Comparison of ENCODE assay signal across 1 cellular context in genomic region chr6:26554669-26555504, GRCh38.
A peak's percentile ranks its signal among the peaks of the same experiment; 100 is the strongest.
TF ChIP-seq lines count a peak whose summit lies in the region.

No MANE protein-coding gene starts in this region.

TF ChIP-seq in HEK293, 187 proteins besides CTCF, POLR2A, EP300 and RAD21 (continued from another document):
- TF ChIP-seq, protein P1, sequence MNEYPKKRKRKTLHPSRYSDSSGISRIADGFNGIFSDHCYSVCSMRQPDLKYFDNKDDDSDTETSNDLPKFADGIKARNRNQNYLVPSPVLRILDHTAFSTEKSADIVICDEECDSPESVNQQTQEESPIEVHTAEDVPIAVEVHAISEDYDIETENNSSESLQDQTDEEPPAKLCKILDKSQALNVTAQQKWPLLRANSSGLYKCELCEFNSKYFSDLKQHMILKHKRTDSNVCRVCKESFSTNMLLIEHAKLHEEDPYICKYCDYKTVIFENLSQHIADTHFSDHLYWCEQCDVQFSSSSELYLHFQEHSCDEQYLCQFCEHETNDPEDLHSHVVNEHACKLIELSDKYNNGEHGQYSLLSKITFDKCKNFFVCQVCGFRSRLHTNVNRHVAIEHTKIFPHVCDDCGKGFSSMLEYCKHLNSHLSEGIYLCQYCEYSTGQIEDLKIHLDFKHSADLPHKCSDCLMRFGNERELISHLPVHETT (tag by site-specific recombination; IDR thresholded peaks at IDR 0.05), result 0 out of 2 replicates have a peak, but pooled peaks have one; percentile 40
- TF ChIP-seq ZNF416 (tag by site-specific recombination; IDR thresholded peaks at IDR 0.05), result no peak
- 0 out of 2 replicates have a peak, but pooled peaks have one; percentile 11 for TF ChIP-seq ZNF830 (tag by site-specific recombination; IDR thresholded peaks at IDR 0.05; ENCODE audit: low read depth)
- peak; percentile 50; the same call in 1 of the 2 replicates for TF ChIP-seq SP7 (tag by site-specific recombination; IDR thresholded peaks at IDR 0.05)
- TF ChIP-seq, protein P2, sequence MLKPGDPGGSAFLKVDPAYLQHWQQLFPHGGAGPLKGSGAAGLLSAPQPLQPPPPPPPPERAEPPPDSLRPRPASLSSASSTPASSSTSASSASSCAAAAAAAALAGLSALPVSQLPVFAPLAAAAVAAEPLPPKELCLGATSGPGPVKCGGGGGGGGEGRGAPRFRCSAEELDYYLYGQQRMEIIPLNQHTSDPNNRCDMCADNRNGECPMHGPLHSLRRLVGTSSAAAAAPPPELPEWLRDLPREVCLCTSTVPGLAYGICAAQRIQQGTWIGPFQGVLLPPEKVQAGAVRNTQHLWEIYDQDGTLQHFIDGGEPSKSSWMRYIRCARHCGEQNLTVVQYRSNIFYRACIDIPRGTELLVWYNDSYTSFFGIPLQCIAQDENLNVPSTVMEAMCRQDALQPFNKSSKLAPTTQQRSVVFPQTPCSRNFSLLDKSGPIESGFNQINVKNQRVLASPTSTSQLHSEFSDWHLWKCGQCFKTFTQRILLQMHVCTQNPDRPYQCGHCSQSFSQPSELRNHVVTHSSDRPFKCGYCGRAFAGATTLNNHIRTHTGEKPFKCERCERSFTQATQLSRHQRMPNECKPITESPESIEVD (tag by site-specific recombination; IDR thresholded peaks at IDR 0.05), result peak; percentile 58; the same call in 1 of the 2 replicates
- 0 out of 2 replicates have a peak, but pooled peaks have one; percentile 48 for TF ChIP-seq ZNF391 (tag by site-specific recombination; IDR thresholded peaks at IDR 0.05; ENCODE audit: borderline replicate concordance, low read depth)
- TF ChIP-seq, protein P3, sequence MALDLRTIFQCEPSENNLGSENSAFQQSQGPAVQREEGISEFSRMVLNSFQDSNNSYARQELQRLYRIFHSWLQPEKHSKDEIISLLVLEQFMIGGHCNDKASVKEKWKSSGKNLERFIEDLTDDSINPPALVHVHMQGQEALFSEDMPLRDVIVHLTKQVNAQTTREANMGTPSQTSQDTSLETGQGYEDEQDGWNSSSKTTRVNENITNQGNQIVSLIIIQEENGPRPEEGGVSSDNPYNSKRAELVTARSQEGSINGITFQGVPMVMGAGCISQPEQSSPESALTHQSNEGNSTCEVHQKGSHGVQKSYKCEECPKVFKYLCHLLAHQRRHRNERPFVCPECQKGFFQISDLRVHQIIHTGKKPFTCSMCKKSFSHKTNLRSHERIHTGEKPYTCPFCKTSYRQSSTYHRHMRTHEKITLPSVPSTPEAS (tag by site-specific recombination; IDR thresholded peaks at IDR 0.05), result 0 out of 2 replicates have a peak, but pooled peaks have one; percentile 8
- TF ChIP-seq, protein P4, sequence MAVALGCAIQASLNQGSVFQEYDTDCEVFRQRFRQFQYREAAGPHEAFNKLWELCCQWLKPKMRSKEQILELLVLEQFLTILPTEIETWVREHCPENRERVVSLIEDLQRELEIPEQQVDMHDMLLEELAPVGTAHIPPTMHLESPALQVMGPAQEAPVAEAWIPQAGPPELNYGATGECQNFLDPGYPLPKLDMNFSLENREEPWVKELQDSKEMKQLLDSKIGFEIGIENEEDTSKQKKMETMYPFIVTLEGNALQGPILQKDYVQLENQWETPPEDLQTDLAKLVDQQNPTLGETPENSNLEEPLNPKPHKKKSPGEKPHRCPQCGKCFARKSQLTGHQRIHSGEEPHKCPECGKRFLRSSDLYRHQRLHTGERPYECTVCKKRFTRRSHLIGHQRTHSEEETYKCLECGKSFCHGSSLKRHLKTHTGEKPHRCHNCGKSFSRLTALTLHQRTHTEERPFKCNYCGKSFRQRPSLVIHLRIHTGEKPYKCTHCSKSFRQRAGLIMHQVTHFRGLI (tag by site-specific recombination; IDR thresholded peaks at IDR 0.05), result peak; percentile 82; the same call in 1 of the 2 replicates
- TF ChIP-seq ZSCAN30 (tag by site-specific recombination; IDR thresholded peaks at IDR 0.05), result peak; percentile 74
- 0 out of 2 replicates have a peak, but pooled peaks have one; percentile 2 for TF ChIP-seq ZNF654 (tag by site-specific recombination; IDR thresholded peaks at IDR 0.05; ENCODE audit: low read depth)
- TF ChIP-seq ZBTB8A (tag by site-specific recombination; IDR thresholded peaks at IDR 0.05), result peak; percentile 34
- TF ChIP-seq ZNF248 (tag by site-specific recombination; IDR thresholded peaks at IDR 0.05), result no peak
- TF ChIP-seq, protein P5, sequence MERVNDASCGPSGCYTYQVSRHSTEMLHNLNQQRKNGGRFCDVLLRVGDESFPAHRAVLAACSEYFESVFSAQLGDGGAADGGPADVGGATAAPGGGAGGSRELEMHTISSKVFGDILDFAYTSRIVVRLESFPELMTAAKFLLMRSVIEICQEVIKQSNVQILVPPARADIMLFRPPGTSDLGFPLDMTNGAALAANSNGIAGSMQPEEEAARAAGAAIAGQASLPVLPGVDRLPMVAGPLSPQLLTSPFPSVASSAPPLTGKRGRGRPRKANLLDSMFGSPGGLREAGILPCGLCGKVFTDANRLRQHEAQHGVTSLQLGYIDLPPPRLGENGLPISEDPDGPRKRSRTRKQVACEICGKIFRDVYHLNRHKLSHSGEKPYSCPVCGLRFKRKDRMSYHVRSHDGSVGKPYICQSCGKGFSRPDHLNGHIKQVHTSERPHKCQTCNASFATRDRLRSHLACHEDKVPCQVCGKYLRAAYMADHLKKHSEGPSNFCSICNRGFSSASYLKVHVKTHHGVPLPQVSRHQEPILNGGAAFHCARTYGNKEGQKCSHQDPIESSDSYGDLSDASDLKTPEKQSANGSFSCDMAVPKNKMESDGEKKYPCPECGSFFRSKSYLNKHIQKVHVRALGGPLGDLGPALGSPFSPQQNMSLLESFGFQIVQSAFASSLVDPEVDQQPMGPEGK (tag by site-specific recombination; IDR thresholded peaks at IDR 0.05), result no peak
- no peak for TF ChIP-seq ZNF580 (tag by site-specific recombination; IDR thresholded peaks at IDR 0.05)
- no peak for TF ChIP-seq ZNF837 (tag by site-specific recombination; IDR thresholded peaks at IDR 0.05)
- peak; percentile 32; the same call in 1 of the 2 replicates for TF ChIP-seq ZEB2 (tag by site-specific recombination; IDR thresholded peaks at IDR 0.05)
- TF ChIP-seq ZBTB44 (tag by site-specific recombination; IDR thresholded peaks at IDR 0.05), result peak; percentile 61; the same call in 1 of the 2 replicates
- TF ChIP-seq GFI1B (tag by site-specific recombination; IDR thresholded peaks at IDR 0.05), result peak; percentile 75
- TF ChIP-seq GLI2 (tag by site-specific recombination; IDR thresholded peaks at IDR 0.05; ENCODE audit: borderline replicate concordance, low read depth), result no peak
- TF ChIP-seq ZNF335 (tag by site-specific recombination; conservative IDR thresholded peaks at IDR 0.05), result no peak; the same call in 1 of the 2 replicates
- peak; percentile 87 for TF ChIP-seq ZNF660 (tag by site-specific recombination; IDR thresholded peaks at IDR 0.05)
- TF ChIP-seq ZNF394 (tag by site-specific recombination; IDR thresholded peaks at IDR 0.05; ENCODE audit: borderline replicate concordance), result no peak; the same call in 1 of the 2 replicates
- TF ChIP-seq KLF10 (tag by site-specific recombination; IDR thresholded peaks at IDR 0.05), result 0 out of 2 replicates have a peak, but pooled peaks have one; percentile 48
- TF ChIP-seq ZNF24 (tag by site-specific recombination; IDR thresholded peaks at IDR 0.05), result no peak
- TF ChIP-seq SCRT1 (tag by site-specific recombination; IDR thresholded peaks at IDR 0.05; ENCODE audit: borderline replicate concordance), result peak; percentile 96
- TF ChIP-seq, protein P6, sequence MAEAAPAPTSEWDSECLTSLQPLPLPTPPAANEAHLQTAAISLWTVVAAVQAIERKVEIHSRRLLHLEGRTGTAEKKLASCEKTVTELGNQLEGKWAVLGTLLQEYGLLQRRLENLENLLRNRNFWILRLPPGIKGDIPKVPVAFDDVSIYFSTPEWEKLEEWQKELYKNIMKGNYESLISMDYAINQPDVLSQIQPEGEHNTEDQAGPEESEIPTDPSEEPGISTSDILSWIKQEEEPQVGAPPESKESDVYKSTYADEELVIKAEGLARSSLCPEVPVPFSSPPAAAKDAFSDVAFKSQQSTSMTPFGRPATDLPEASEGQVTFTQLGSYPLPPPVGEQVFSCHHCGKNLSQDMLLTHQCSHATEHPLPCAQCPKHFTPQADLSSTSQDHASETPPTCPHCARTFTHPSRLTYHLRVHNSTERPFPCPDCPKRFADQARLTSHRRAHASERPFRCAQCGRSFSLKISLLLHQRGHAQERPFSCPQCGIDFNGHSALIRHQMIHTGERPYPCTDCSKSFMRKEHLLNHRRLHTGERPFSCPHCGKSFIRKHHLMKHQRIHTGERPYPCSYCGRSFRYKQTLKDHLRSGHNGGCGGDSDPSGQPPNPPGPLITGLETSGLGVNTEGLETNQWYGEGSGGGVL (tag by site-specific recombination; IDR thresholded peaks at IDR 0.05), result no peak
- TF ChIP-seq ZNF362 (tag by site-specific recombination; IDR thresholded peaks at IDR 0.05), result peak; percentile 76; the same call in 1 of the 2 replicates
TF ChIP-seq in HEK293: peak in this region for 23.
